13 cellular contexts compared by ENCODE assay signal in genomic region chr13:110400786-110401533, GRCh38.
A peak's percentile ranks its signal among the peaks of the same experiment; 100 is the strongest.
DNase-seq lines count a peak whose midpoint lies in the region; ATAC-seq, FAIRE-seq and TF ChIP-seq lines count a peak whose summit lies in the region.
"Had no signal": no experiment of that assay in that cellular context is flagged by ENCODE, and none has a peak within 500 bp of the region (broad histone marks: within the 10 kb centered on the region; RNA-seq: fewer than 3 reads in every experiment).

No MANE protein-coding gene starts in this region.

- no peaks in the 10 kb centered on the region for H3K9me3 ChIP-seq in astrocyte (ENCODE audit: insufficient read depth, low read depth, low read length)
- no peaks in the 10 kb centered on the region for H3K9me3 ChIP-seq in gastrocnemius medialis

- H3K36me3 ChIP-seq in astrocyte (ENCODE audit: insufficient read depth, low read length), result peaks cover 4% of the 10 kb centered on the region
- no peaks in the 10 kb centered on the region for H3K36me3 ChIP-seq in gastrocnemius medialis

- no peak for TF ChIP-seq POLR2A in gastrocnemius medialis (IDR thresholded peaks at IDR 0.05)

- H3K4me3 ChIP-seq in AG10803 (ENCODE audit: low read length) (no peak overlapping the region), astrocyte (ENCODE audit: insufficient read depth, low read depth, low read length) (no peak overlapping the region), foreskin fibroblast (ENCODE audit: low read depth in 1 of 2, low read length in 2 of 2) (no peak overlapping the region), gastrocnemius medialis (no peak overlapping the region)

- no peak overlapping the region for H2AFZ ChIP-seq in astrocyte (ENCODE audit: low read depth, low read length)

- peak overlapping the region; percentile 99 for H3K27ac Mint-ChIP-seq in astrocyte (ENCODE audit: unreplicated experiment)
- H3K27ac Mint-ChIP-seq: naive thymus-derived CD8-positive, alpha-beta T cell had no signal

- H3K36me3 Mint-ChIP-seq in astrocyte (ENCODE audit: low read depth, unreplicated experiment), result peaks cover 38% of the 10 kb centered on the region
- H3K36me3 Mint-ChIP-seq: naive thymus-derived CD8-positive, alpha-beta T cell had no signal

- peaks cover 94% of the 10 kb centered on the region for H3K4me1 Mint-ChIP-seq in astrocyte (ENCODE audit: low read depth, unreplicated experiment)
- H3K4me1 Mint-ChIP-seq: naive thymus-derived CD8-positive, alpha-beta T cell had no signal

- peak overlapping the region; percentile 85 for H3K27ac ChIP-seq in astrocyte (ENCODE audit: low read depth, low read length)
- peak overlapping the region; percentile 68 to 77 (median 72) for H3K27ac ChIP-seq in gastrocnemius medialis

- peak; percentile 55 for FAIRE-seq in astrocyte (lab: Jason Lieb, UNC)

- H3K4me1 ChIP-seq in astrocyte (ENCODE audit: insufficient read depth, low read length), result peaks cover 79% of the 10 kb centered on the region
- peaks cover 7 to 32% of the 10 kb centered on the region in 2 donors for H3K4me1 ChIP-seq in gastrocnemius medialis

- H3K79me2 ChIP-seq in astrocyte (ENCODE audit: insufficient read depth, low read length), result peaks cover 34% of the 10 kb centered on the region

- no peaks in the 10 kb centered on the region for H3K9me3 Mint-ChIP-seq in astrocyte (ENCODE audit: unreplicated experiment)
- H3K9me3 Mint-ChIP-seq: naive thymus-derived CD8-positive, alpha-beta T cell had no signal

- DNase-seq in AG10803 (ENCODE audit: low read depth), result peak; percentile 96
- DNase-seq in astrocyte (ENCODE audit: low read depth), result peak; percentile 73
- peak; percentile 82 to 89 for DNase-seq in foreskin fibroblast
- DNase-seq in gastrocnemius medialis, result no peak
- DNase-seq in NCI-H2107 treated with DMSO at 0.1 percent for 48 hours (lab: John Stamatoyannopoulos, UW; ENCODE audit: unreplicated experiment), result no peak
- DNase-seq: activated naive CD4-positive, alpha-beta T cell treated with Interleukin-2 at 50 U/mL for 16 hours; DMS53; foreskin melanocyte; naive thymus-derived CD8-positive, alpha-beta T cell; NCI-H2171 had no signal

- TF ChIP-seq CTCF in AG10803 (conservative IDR thresholded peaks at IDR 0.05; ENCODE audit: low read length), result no peak
- no peak for TF ChIP-seq CTCF in astrocyte (IDR thresholded peaks at IDR 0.05; ENCODE audit: insufficient read depth, low read depth, low read length)
- no peak for TF ChIP-seq CTCF in foreskin fibroblast (IDR thresholded peaks at IDR 0.05; ENCODE audit: low read depth, low read length)
- TF ChIP-seq CTCF in gastrocnemius medialis (IDR thresholded peaks at IDR 0.05 in 4 of 5, conservative IDR thresholded peaks at IDR 0.05 in 1 of 5), result no peak

- no peak overlapping the region for H3K4me2 ChIP-seq in astrocyte (ENCODE audit: low read length)

- H3K4me3 Mint-ChIP-seq in astrocyte (ENCODE audit: unreplicated experiment), result no peak overlapping the region
- H3K4me3 Mint-ChIP-seq: naive thymus-derived CD8-positive, alpha-beta T cell had no signal

- peak overlapping the region; percentile 18 for H3K9ac ChIP-seq in astrocyte (ENCODE audit: low read length)

- H3K27me3 ChIP-seq in astrocyte (ENCODE audit: insufficient read depth, low read length) (no peaks in the 10 kb centered on the region), gastrocnemius medialis (peaks cover 0 to 12% (median 0%) of the 10 kb centered on the region in 3 donors)

- in situ Hi-C loops in gastrocnemius medialis (cut with MboI; ENCODE audit: low sequenced_read_pairs in 4 of 4), result loop anchor here in 1 of 4 donors (25.0 kb wide), 1 partner anchor 164 kb away; no protein-coding TSS in a partner anchor

- peak; percentile 22 to 31 for ATAC-seq in gastrocnemius medialis
- no peak for ATAC-seq in GM18907 (IDR thresholded peaks at IDR 0.05; ENCODE audit: unreplicated experiment)
- ATAC-seq in GM21576 (IDR thresholded peaks at IDR 0.05; ENCODE audit: unreplicated experiment), result no peak
- ATAC-seq in GM21717 (IDR thresholded peaks at IDR 0.05; ENCODE audit: unreplicated experiment), result no peak
- ATAC-seq: naive thymus-derived CD8-positive, alpha-beta T cell had no signal

- no peaks in the 10 kb centered on the region for H3K27me3 Mint-ChIP-seq in astrocyte (ENCODE audit: low read depth, unreplicated experiment)

- no peaks in the 10 kb centered on the region for H4K20me1 ChIP-seq in astrocyte (ENCODE audit: insufficient read depth, low read length)

- intact Hi-C loops in gastrocnemius medialis (cut with DNase I; ENCODE audit: low total_unique reads), result no loop called here

Comparison
In these comparisons a context has a peak if more than half of its experiments do, and no peak if none do; other contexts are left out.
1. DNase-seq: peak in AG10803 (single experiment), astrocyte (single experiment) and foreskin fibroblast (2 of 2); none in gastrocnemius medialis (0 of 2) and NCI-H2107 treated with DMSO at 0.1 percent for 48 hours (single experiment).
2. ATAC-seq: peak in gastrocnemius medialis (2 of 2); none in GM18907 (single experiment), GM21576 (single experiment) and GM21717 (single experiment).